ENCODE assay signal across 8 cellular contexts in genomic region chr5:7546555-7546954, GRCh38.
"Had no signal": no experiment of that assay in that cellular context is flagged by ENCODE, and none has a peak within 500 bp of the region (broad histone marks: within the 10 kb centered on the region; RNA-seq: fewer than 3 reads in every experiment).

No MANE protein-coding gene starts in this region.

- FAIRE-seq: H1, H54, HTR-8/SVneo, K562 had no signal

- DNase-seq: H9, HCEC 1CT, IMR-90 had no signal

- ATAC-seq: GM23338, K562 had no signal

- H3K4me1 Mint-ChIP-seq: H9 had no signal

- H3K4me2 ChIP-seq: GM23338 had no signal

- H2AFZ ChIP-seq: GM23338 had no signal

- H3K4me3 ChIP-seq: GM23338, K562 had no signal

- H3K4me3 Mint-ChIP-seq: GM23338, H9 had no signal

- H3K9me3 Mint-ChIP-seq: GM23338, H9 had no signal

- H3K27ac Mint-ChIP-seq: GM23338 had no signal
